ENCODE assay signal across 21 cellular contexts in genomic region chr2:238968616-238969394, GRCh38.
"Had no signal": no experiment of that assay in that cellular context is flagged by ENCODE, and none has a peak within 500 bp of the region (broad histone marks: within the 10 kb centered on the region; RNA-seq: fewer than 3 reads in every experiment).

No MANE protein-coding gene starts in this region.

- H3K36me3 ChIP-seq: Peyer's patch had no signal

- H3K4me1 ChIP-seq: Peyer's patch had no signal

- H3K27ac Mint-ChIP-seq: activated CD8-positive, alpha-beta T cell treated with anti-CD3 and anti-CD28 coated beads, Interleukin-2, amount 10 ng/mL, durations not matched to agents 7 days and 5 days; activated naive CD4-positive, alpha-beta T cell treated with anti-CD3 and anti-CD28 coated beads, Interleukin-2, amount 50 U/mL, for 24 hours; T-helper 1 cell treated with Interleukin-12 subunit alpha and Interleukin-12 subunit beta and Interleukin-4 antibody, amounts not matched to agents 30 μg/mL and 1 μg/mL, for 36 hours had no signal

- H3K9ac ChIP-seq: KMS-11 had no signal

- H3K4me3 Mint-ChIP-seq: activated CD8-positive, alpha-beta T cell treated with anti-CD3 and anti-CD28 coated beads, Interleukin-2, amount 10 ng/mL, durations not matched to agents 7 days and 5 days; activated naive CD4-positive, alpha-beta T cell treated with anti-CD3 and anti-CD28 coated beads, Interleukin-2, amount 50 U/mL, for 24 hours; T-helper 1 cell treated with Interleukin-12 subunit alpha and Interleukin-12 subunit beta and Interleukin-4 antibody, amounts not matched to agents 30 μg/mL and 1 μg/mL, for 36 hours had no signal

- H3K4me1 Mint-ChIP-seq: activated naive CD4-positive, alpha-beta T cell treated with anti-CD3 and anti-CD28 coated beads, Interleukin-2, amount 50 U/mL, for 24 hours had no signal

- H3K9me3 Mint-ChIP-seq: activated naive CD4-positive, alpha-beta T cell treated with anti-CD3 and anti-CD28 coated beads, Interleukin-2, amount 50 U/mL, for 24 hours; T-helper 1 cell treated with Interleukin-12 subunit alpha and Interleukin-12 subunit beta and Interleukin-4 antibody, amounts not matched to agents 30 μg/mL and 1 μg/mL, for 36 hours had no signal

- H3K9me3 ChIP-seq: Peyer's patch had no signal

- DNase-seq: activated CD4-positive, alpha-beta T cell treated with anti-CD3 and anti-CD28 coated beads for 4 hours; activated CD8-positive, alpha-beta memory T cell treated with anti-CD3 and anti-CD28 coated beads, Interleukin-2, amount 50 U/mL, for 48 hours; activated CD8-positive, alpha-beta T cell treated with anti-CD3 and anti-CD28 coated beads, Interleukin-2, amount 10 ng/mL, durations not matched to agents 7 days and 5 days; activated effector memory CD4-positive, alpha-beta T cell treated with Interleukin-2 at 50 U/mL for 16 hours; activated naive CD4-positive, alpha-beta T cell; activated T-cell treated with anti-CD3 and anti-CD28 coated beads, Interleukin-2, amount 50 U/mL, for 1 hour; NCI-H1092; NCI-H1930; NCI-H2107; NCI-H2171 treated with DMSO at 0.1 percent for 48 hours; NCI-H345; NCI-H510A; NCI-H526 treated with DMSO at 0.1 percent for 48 hours; NK-92 treated with Interleukin-12 subunit alpha and Interleukin-12 subunit beta, amount 100 ng/mL, for 24 hours; OCI-M1; SHP77 treated with DMSO at 0.1 percent for 48 hours had no signal

- H3K4me3 ChIP-seq: Peyer's patch had no signal

- ATAC-seq: activated CD4-positive, CD25-positive, alpha-beta regulatory T cell treated with anti-CD3 and anti-CD28 coated beads, Interleukin-2, amount 50 U/mL, for 24 hours; activated CD8-positive, alpha-beta T cell treated with anti-CD3 and anti-CD28 coated beads, Interleukin-2, amount 10 ng/mL, durations not matched to agents 7 days and 5 days had no signal

- H3K27me3 ChIP-seq: Peyer's patch had no signal

- H3K36me3 Mint-ChIP-seq: activated naive CD4-positive, alpha-beta T cell treated with anti-CD3 and anti-CD28 coated beads, Interleukin-2, amount 50 U/mL, for 24 hours had no signal

- H3K27ac ChIP-seq: KMS-11, Peyer's patch had no signal
